In the genomic region with DNA sequence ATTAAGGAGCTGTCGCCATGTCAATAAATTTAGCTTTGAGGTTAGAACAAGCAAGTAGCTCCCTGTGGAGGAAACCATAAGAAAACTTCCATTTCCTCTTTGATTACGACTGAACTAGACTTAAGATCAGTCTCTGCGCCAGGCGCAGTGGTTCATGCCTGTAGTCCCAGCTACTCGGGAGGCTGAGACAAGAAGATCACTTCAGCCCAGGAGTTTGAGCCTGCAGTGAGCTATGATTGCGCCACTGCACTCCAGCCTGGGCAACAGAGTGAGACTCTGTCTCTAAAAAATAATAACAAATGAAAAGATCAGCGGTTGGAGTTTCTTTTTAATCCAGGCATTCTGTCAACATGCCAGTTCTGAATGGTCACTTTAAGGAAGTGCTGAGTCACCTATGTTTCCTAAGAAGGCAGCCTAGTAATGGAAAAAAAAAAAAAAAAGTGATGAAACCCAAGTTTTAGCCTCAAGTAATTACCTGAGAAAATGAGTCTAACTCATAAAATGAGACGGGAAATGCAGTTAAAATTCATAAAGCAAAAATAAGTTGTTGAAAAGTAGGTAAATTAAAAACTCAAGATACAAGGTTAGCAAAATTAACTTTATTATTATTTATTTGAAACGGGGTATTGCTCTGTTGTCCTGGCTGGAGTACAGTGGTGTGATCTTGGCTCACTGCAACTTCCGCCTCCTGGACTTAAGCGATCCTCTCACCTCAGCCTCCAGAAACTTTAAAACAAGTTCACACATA, we compare ENCODE assay signal across 1 cellular context.
TF ChIP-seq lines count a peak whose summit lies in the region.

No MANE protein-coding gene starts in this region.

TF ChIP-seq in K562, 482 proteins besides CTCF, POLR2A, EP300 and RAD21 (continued from another document and continues in another):
- TF ChIP-seq, protein P1, sequence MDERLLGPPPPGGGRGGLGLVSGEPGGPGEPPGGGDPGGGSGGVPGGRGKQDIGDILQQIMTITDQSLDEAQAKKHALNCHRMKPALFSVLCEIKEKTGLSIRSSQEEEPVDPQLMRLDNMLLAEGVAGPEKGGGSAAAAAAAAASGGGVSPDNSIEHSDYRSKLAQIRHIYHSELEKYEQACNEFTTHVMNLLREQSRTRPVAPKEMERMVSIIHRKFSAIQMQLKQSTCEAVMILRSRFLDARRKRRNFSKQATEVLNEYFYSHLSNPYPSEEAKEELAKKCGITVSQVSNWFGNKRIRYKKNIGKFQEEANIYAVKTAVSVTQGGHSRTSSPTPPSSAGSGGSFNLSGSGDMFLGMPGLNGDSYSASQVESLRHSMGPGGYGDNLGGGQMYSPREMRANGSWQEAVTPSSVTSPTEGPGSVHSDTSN (CRISPR knock-in tag; IDR thresholded peaks at IDR 0.05; ENCODE audit: low read depth) = no peak
- TF ChIP-seq, protein P1 (tag; conservative IDR thresholded peaks at IDR 0.05; ENCODE audit: low read depth) = no peak
- TF ChIP-seq MEF2A (IDR thresholded peaks at IDR 0.05; ENCODE audit: control insufficient read depth, low read depth, low read length) = no peak
- no peak for TF ChIP-seq ILF3 (IDR thresholded peaks at IDR 0.05; ENCODE audit: borderline replicate concordance)
- no peak for TF ChIP-seq WHSC1 (IDR thresholded peaks at IDR 0.05; ENCODE audit: low read length)
- 0 out of 2 replicates have a peak, but pooled peaks have one; percentile 73 for TF ChIP-seq NFATC3 (IDR thresholded peaks at IDR 0.05)
- TF ChIP-seq MYBL2 (IDR thresholded peaks at IDR 0.05; ENCODE audit: low read depth) = no peak
- no peak for TF ChIP-seq MYBL2 (CRISPR knock-in tag; IDR thresholded peaks at IDR 0.05; ENCODE audit: borderline replicate concordance)
- TF ChIP-seq, protein P2, sequence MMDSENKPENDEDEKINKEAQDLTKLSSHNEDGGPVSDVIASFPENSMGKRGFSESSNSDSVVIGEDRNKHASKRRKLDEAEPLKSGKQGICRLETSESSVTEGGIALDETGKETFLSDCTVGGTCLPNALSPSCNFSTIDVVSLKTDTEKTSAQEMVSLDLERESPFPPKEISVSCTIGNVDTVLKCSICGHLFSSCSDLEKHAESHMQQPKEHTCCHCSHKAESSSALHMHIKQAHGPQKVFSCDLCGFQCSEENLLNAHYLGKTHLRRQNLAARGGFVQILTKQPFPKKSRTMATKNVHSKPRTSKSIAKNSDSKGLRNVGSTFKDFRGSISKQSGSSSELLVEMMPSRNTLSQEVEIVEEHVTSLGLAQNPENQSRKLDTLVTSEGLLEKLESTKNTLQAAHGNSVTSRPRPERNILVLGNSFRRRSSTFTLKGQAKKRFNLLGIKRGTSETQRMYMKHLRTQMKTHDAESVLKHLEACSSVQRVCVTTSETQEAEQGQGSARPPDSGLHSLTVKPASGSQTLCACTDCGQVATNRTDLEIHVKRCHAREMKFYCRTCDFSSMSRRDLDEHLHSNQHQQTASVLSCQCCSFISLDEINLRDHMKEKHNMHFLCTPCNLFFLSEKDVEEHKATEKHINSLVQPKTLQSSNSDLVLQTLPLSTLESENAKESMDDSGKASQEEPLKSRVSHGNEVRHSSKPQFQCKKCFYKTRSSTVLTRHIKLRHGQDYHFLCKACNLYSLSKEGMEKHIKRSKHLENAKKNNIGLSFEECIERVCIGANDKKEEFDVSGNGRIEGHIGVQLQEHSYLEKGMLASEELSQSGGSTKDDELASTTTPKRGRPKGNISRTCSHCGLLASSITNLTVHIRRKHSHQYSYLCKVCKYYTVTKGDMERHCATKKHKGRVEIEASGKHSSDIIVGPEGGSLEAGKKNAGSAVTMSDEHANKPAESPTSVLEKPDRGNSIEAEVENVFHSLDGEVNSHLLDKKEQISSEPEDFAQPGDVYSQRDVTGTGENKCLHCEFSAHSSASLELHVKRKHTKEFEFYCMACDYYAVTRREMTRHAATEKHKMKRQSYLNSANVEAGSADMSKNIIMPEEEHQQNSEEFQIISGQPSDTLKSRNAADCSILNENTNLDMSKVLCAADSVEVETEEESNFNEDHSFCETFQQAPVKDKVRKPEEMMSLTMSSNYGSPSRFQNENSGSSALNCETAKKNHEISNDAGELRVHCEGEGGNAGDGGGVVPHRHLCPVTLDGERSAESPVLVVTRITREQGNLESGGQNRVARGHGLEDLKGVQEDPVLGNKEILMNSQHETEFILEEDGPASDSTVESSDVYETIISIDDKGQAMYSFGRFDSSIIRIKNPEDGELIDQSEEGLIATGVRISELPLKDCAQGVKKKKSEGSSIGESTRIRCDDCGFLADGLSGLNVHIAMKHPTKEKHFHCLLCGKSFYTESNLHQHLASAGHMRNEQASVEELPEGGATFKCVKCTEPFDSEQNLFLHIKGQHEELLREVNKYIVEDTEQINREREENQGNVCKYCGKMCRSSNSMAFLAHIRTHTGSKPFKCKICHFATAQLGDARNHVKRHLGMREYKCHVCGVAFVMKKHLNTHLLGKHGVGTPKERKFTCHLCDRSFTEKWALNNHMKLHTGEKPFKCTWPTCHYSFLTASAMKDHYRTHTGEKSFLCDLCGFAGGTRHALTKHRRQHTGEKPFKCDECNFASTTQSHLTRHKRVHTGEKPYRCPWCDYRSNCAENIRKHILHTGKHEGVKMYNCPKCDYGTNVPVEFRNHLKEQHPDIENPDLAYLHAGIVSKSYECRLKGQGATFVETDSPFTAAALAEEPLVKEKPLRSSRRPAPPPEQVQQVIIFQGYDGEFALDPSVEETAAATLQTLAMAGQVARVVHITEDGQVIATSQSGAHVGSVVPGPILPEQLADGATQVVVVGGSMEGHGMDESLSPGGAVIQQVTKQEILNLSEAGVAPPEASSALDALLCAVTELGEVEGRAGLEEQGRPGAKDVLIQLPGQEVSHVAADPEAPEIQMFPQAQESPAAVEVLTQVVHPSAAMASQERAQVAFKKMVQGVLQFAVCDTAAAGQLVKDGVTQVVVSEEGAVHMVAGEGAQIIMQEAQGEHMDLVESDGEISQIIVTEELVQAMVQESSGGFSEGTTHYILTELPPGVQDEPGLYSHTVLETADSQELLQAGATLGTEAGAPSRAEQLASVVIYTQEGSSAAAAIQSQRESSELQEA (IDR thresholded peaks at IDR 0.05; ENCODE audit: low read depth) = no peak
- peak; percentile 59 for TF ChIP-seq ARID1B (IDR thresholded peaks at IDR 0.05)
- peak; percentile 92 for TF ChIP-seq ZNF384 (IDR thresholded peaks at IDR 0.05; ENCODE audit: low read depth, low read length)
- TF ChIP-seq, protein P3, sequence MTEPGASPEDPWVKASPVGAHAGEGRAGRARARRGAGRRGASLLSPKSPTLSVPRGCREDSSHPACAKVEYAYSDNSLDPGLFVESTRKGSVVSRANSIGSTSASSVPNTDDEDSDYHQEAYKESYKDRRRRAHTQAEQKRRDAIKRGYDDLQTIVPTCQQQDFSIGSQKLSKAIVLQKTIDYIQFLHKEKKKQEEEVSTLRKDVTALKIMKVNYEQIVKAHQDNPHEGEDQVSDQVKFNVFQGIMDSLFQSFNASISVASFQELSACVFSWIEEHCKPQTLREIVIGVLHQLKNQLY (CRISPR knock-in tag; conservative IDR thresholded peaks at IDR 0.05) = no peak
- no peak for TF ChIP-seq FUS (optimal IDR thresholded peaks at IDR 0.05; ENCODE audit: low read depth, low read length)
- TF ChIP-seq DMBX1 (CRISPR knock-in tag; IDR thresholded peaks at IDR 0.05; ENCODE audit: borderline replicate concordance) = no peak
- TF ChIP-seq CEBPG (CRISPR knock-in tag; IDR thresholded peaks at IDR 0.05) = peak; percentile 44; the same call in 1 of the 2 replicates
- peak; percentile 73 to 88 for TF ChIP-seq CEBPG (tag; conservative IDR thresholded peaks at IDR 0.05 in 1 of 2, IDR thresholded peaks at IDR 0.05 in 1 of 2)
- TF ChIP-seq, protein P4, sequence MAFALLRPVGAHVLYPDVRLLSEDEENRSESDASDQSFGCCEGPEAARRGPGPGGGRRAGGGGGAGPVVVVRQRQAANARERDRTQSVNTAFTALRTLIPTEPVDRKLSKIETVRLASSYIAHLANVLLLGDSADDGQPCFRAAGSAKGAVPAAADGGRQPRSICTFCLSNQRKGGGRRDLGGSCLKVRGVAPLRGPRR (CRISPR knock-in tag; IDR thresholded peaks at IDR 0.05) = no peak
- TF ChIP-seq STAG1 (CRISPR knock-in tag; IDR thresholded peaks at IDR 0.05; ENCODE audit: borderline replicate concordance) = no peak
- no peak for TF ChIP-seq SMC3 (conservative IDR thresholded peaks at IDR 0.05; ENCODE audit: insufficient read depth, low read depth, low read length)
- no peak for TF ChIP-seq ZKSCAN1 (IDR thresholded peaks at IDR 0.05; ENCODE audit: low read depth, low read length)
- TF ChIP-seq NFIC (IDR thresholded peaks at IDR 0.05) = peak; percentile 42; the same call in 1 of the 2 replicates
- TF ChIP-seq BRF1 (IDR thresholded peaks at IDR 0.05; ENCODE audit: borderline replicate concordance, extremely low read depth, insufficient read length) = no peak
- TF ChIP-seq FOXJ2 (tag; IDR thresholded peaks at IDR 0.05) = peak; percentile 88; the same call in 1 of the 2 replicates
- TF ChIP-seq HIVEP1 (CRISPR knock-in tag; IDR thresholded peaks at IDR 0.05) = no peak
- TF ChIP-seq BACH1 (tag; IDR thresholded peaks at IDR 0.05) = peak; percentile 98
- peak; percentile 67 for TF ChIP-seq FOSL1 (tag; conservative IDR thresholded peaks at IDR 0.05)
- TF ChIP-seq SMARCE1 (IDR thresholded peaks at IDR 0.05) = peak; percentile 64; the same call in 1 of the 2 replicates
- peak; percentile 92 for TF ChIP-seq CEBPB (tag; IDR thresholded peaks at IDR 0.05)
- no peak for TF ChIP-seq CBFA2T2 (conservative IDR thresholded peaks at IDR 0.05)
- TF ChIP-seq, protein P5, sequence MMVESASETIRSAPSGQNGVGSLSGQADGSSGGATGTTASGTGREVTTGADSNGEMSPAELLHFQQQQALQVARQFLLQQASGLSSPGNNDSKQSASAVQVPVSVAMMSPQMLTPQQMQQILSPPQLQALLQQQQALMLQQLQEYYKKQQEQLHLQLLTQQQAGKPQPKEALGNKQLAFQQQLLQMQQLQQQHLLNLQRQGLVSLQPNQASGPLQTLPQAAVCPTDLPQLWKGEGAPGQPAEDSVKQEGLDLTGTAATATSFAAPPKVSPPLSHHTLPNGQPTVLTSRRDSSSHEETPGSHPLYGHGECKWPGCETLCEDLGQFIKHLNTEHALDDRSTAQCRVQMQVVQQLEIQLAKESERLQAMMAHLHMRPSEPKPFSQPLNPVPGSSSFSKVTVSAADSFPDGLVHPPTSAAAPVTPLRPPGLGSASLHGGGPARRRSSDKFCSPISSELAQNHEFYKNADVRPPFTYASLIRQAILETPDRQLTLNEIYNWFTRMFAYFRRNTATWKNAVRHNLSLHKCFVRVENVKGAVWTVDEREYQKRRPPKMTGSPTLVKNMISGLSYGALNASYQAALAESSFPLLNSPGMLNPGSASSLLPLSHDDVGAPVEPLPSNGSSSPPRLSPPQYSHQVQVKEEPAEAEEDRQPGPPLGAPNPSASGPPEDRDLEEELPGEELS (CRISPR knock-in tag; IDR thresholded peaks at IDR 0.05; ENCODE audit: borderline replicate concordance) = no peak
- no peak for TF ChIP-seq KAT2B (IDR thresholded peaks at IDR 0.05; ENCODE audit: low read depth, low read length)
- TF ChIP-seq ZBTB8A (IDR thresholded peaks at IDR 0.05; ENCODE audit: partially characterized antibody) = no peak
